Comparison of ENCODE assay signal across 2 cellular contexts in the genomic region with DNA sequence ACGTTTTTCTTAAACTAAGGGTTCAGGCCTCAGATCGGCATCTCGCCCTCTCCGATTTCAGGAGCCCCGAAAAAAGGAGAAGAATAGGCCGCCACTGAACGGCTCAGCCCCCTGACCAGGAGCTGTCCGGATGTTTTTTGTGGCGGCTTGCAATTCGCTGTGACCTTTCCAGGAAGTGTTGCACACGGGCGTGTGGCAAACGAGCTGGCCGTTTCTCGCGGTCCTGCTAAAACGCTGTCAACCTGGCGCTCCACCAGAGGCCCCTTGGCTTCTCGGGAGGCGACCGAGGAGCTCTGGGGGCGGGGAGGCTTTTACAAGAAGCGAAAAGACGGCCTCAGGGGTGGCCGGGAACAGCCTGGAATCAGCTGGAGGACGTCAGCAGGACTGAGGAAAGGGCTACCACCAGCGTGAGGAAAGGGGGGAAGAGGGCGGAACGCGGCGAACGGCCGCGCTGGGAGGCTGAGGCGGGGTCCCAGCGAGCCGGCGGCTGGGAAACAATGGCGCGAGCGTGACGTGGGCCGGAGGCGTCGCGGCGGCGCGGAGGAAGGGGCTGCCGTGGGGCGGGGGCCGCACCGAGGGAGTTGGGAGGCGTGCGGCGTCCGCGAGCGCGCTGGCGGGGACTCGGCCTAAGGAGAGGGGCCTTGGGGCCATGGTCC.
A peak's percentile ranks its signal among the peaks of the same experiment; 100 is the strongest.
TF ChIP-seq lines count a peak whose summit lies in the region.

No MANE protein-coding gene starts in this region.

TF ChIP-seq in HEK293, 187 proteins besides CTCF, POLR2A, EP300 and RAD21 (continued from another document and continues in another):
- TF ChIP-seq, protein P1, sequence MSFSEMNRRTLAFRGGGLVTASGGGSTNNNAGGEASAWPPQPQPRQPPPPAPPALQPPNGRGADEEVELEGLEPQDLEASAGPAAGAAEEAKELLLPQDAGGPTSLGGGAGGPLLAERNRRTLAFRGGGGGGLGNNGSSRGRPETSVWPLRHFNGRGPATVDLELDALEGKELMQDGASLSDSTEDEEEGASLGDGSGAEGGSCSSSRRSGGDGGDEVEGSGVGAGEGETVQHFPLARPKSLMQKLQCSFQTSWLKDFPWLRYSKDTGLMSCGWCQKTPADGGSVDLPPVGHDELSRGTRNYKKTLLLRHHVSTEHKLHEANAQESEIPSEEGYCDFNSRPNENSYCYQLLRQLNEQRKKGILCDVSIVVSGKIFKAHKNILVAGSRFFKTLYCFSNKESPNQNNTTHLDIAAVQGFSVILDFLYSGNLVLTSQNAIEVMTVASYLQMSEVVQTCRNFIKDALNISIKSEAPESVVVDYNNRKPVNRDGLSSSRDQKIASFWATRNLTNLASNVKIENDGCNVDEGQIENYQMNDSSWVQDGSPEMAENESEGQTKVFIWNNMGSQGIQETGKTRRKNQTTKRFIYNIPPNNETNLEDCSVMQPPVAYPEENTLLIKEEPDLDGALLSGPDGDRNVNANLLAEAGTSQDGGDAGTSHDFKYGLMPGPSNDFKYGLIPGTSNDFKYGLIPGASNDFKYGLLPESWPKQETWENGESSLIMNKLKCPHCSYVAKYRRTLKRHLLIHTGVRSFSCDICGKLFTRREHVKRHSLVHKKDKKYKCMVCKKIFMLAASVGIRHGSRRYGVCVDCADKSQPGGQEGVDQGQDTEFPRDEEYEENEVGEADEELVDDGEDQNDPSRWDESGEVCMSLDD (tag by site-specific recombination; IDR thresholded peaks at IDR 0.05) = no peak
- TF ChIP-seq TRIM28 (IDR thresholded peaks at IDR 0.05; ENCODE audit: borderline replicate concordance, low read length) (no peak), ZNF645 (tag by site-specific recombination; IDR thresholded peaks at IDR 0.05) (no peak), ZNF341 (tag by site-specific recombination; IDR thresholded peaks at IDR 0.05; ENCODE audit: low read depth) (peak; percentile 99), ZBTB48 (tag by site-specific recombination; IDR thresholded peaks at IDR 0.05) (peak; percentile 31; the same call in 1 of the 2 replicates), ZNF514 (tag by site-specific recombination; IDR thresholded peaks at IDR 0.05) (no peak), ZNF48 (tag by site-specific recombination; IDR thresholded peaks at IDR 0.05) (no peak), ZNF214 (tag by site-specific recombination; IDR thresholded peaks at IDR 0.05; ENCODE audit: borderline replicate concordance) (no peak), KLF7 (tag by site-specific recombination; IDR thresholded peaks at IDR 0.05; ENCODE audit: borderline replicate concordance) (0 out of 2 replicates have a peak, but pooled peaks have one; percentile 25)
- TF ChIP-seq, protein P2, sequence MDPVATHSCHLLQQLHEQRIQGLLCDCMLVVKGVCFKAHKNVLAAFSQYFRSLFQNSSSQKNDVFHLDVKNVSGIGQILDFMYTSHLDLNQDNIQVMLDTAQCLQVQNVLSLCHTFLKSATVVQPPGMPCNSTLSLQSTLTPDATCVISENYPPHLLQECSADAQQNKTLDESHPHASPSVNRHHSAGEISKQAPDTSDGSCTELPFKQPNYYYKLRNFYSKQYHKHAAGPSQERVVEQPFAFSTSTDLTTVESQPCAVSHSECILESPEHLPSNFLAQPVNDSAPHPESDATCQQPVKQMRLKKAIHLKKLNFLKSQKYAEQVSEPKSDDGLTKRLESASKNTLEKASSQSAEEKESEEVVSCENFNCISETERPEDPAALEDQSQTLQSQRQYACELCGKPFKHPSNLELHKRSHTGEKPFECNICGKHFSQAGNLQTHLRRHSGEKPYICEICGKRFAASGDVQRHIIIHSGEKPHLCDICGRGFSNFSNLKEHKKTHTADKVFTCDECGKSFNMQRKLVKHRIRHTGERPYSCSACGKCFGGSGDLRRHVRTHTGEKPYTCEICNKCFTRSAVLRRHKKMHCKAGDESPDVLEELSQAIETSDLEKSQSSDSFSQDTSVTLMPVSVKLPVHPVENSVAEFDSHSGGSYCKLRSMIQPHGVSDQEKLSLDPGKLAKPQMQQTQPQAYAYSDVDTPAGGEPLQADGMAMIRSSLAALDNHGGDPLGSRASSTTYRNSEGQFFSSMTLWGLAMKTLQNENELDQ (tag by site-specific recombination; IDR thresholded peaks at IDR 0.05; ENCODE audit: low read depth) = no peak
- TF ChIP-seq, protein P3, sequence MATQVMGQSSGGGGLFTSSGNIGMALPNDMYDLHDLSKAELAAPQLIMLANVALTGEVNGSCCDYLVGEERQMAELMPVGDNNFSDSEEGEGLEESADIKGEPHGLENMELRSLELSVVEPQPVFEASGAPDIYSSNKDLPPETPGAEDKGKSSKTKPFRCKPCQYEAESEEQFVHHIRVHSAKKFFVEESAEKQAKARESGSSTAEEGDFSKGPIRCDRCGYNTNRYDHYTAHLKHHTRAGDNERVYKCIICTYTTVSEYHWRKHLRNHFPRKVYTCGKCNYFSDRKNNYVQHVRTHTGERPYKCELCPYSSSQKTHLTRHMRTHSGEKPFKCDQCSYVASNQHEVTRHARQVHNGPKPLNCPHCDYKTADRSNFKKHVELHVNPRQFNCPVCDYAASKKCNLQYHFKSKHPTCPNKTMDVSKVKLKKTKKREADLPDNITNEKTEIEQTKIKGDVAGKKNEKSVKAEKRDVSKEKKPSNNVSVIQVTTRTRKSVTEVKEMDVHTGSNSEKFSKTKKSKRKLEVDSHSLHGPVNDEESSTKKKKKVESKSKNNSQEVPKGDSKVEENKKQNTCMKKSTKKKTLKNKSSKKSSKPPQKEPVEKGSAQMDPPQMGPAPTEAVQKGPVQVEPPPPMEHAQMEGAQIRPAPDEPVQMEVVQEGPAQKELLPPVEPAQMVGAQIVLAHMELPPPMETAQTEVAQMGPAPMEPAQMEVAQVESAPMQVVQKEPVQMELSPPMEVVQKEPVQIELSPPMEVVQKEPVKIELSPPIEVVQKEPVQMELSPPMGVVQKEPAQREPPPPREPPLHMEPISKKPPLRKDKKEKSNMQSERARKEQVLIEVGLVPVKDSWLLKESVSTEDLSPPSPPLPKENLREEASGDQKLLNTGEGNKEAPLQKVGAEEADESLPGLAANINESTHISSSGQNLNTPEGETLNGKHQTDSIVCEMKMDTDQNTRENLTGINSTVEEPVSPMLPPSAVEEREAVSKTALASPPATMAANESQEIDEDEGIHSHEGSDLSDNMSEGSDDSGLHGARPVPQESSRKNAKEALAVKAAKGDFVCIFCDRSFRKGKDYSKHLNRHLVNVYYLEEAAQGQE (tag by site-specific recombination; IDR thresholded peaks at IDR 0.05) = peak; percentile 84

TF ChIP-seq in K562, 482 proteins besides CTCF, POLR2A, EP300 and RAD21 (continued from another document and continues in another):
- TF ChIP-seq SRSF3 (IDR thresholded peaks at IDR 0.05; ENCODE audit: insufficient read depth, low read length) = 0 out of 2 replicates have a peak, but pooled peaks have one; percentile 49
- peak; percentile 62 for TF ChIP-seq KDM5B (IDR thresholded peaks at IDR 0.05; ENCODE audit: insufficient replicate concordance, low read depth, low read length)
- TF ChIP-seq PHF8 (IDR thresholded peaks at IDR 0.05; ENCODE audit: borderline replicate concordance, low read length) = peak; percentile 77
- TF ChIP-seq ZNF318 (IDR thresholded peaks at IDR 0.05; ENCODE audit: borderline replicate concordance in 1 of 2, low read depth in 1 of 2) = no peak
- no peak for TF ChIP-seq MCM3 (IDR thresholded peaks at IDR 0.05)
- no peak for TF ChIP-seq HOXB6 (CRISPR knock-in tag; IDR thresholded peaks at IDR 0.05; ENCODE audit: borderline replicate concordance)
- TF ChIP-seq ZC3H4 (CRISPR knock-in tag; IDR thresholded peaks at IDR 0.05; ENCODE audit: borderline replicate concordance) = peak; percentile 68; the same call in 1 of the 2 replicates
- peak; percentile 11; the same call in 1 of the 2 replicates for TF ChIP-seq DPF2 (IDR thresholded peaks at IDR 0.05)
- 0 out of 2 replicates have a peak, but pooled peaks have one; percentile 2 for TF ChIP-seq ATF4 (CRISPR knock-in tag; IDR thresholded peaks at IDR 0.05)
- TF ChIP-seq GABPA (tag; conservative IDR thresholded peaks at IDR 0.05; ENCODE audit: low read depth) = peak; percentile 60
- TF ChIP-seq NR2C2 (CRISPR knock-in tag; IDR thresholded peaks at IDR 0.05) = no peak
- TF ChIP-seq NR2C2 (tag; IDR thresholded peaks at IDR 0.05) = peak; percentile 86
- no peak for TF ChIP-seq AFF1 (IDR thresholded peaks at IDR 0.05; ENCODE audit: low read depth in 1 of 2, partially characterized antibody in 2 of 2)
- peak in 1 of 3 experiments; percentile 31 for TF ChIP-seq YY1 (IDR thresholded peaks at IDR 0.05; ENCODE audit: borderline replicate concordance in 1 of 3, control insufficient read depth in 1 of 3, extremely low read depth in 1 of 3, insufficient read depth in 3 of 3, insufficient read length in 1 of 3, insufficient replicate concordance in 2 of 3, low read depth in 1 of 3, low read length in 2 of 3)
